ENCODE assay signal across 27 cellular contexts in genomic region chr3:118425272-118425837, GRCh38.
DNase-seq lines count a peak whose midpoint lies in the region; ATAC-seq, FAIRE-seq and TF ChIP-seq lines count a peak whose summit lies in the region.
"Had no signal": no experiment of that assay in that cellular context is flagged by ENCODE, and none has a peak within 500 bp of the region (broad histone marks: within the 10 kb centered on the region; RNA-seq: fewer than 3 reads in every experiment).

No MANE protein-coding gene starts in this region.

- CTCF ChIA-PET in HepG2 (lab: Yijun Ruan, JAX; ENCODE audit: low intra/inter-chr PET ratio, low total read pairs) = no interaction called here
- CTCF ChIA-PET in PC-3 (lab: Charles Lee) = no interaction called here

- H3K9me3 ChIP-seq in HepG2 (ENCODE audit: low read length) = 0 out of 2 replicates have a peak, but pooled peaks cover 5% of the 10 kb centered on the region
- no peaks in the 10 kb centered on the region for H3K9me3 ChIP-seq in right lobe of liver
- peaks cover 15% of the 10 kb centered on the region; the same call in 1 of the 2 replicates for H3K9me3 ChIP-seq in PC-3 (ENCODE audit: low read length)
- H3K9me3 ChIP-seq: Caco-2 had no signal

- intact Hi-C loops in HepG2 (cut with micrococcal nuclease; ENCODE audit: unreplicated experiment) (no loop called here), right lobe of liver (cut with DNase I) (no loop called here), PC-3 (cut with micrococcal nuclease) (no loop called here), lower leg skin (cut with DNase I; ENCODE audit: low total_unique reads) (no loop called here)

- H3K27ac ChIP-seq in HepG2 (ENCODE audit: extremely low read length, insufficient read depth, low read length) (no peak overlapping the region), right lobe of liver (no peak overlapping the region), PC-3 (ENCODE audit: low read length) (no peak overlapping the region)
- H3K27ac ChIP-seq: C4-2B, SK-N-MC had no signal

- BruUV-seq in HepG2 (replicated peaks; lab: Mats Ljungman, UMichigan) (no TSS peak), PC-3 (replicated peaks; lab: Mats Ljungman, UMichigan) (no TSS peak)

- H3K4me1 ChIP-seq in HepG2 (ENCODE audit: insufficient read depth, low read length) (no peaks in the 10 kb centered on the region), right lobe of liver (no peaks in the 10 kb centered on the region), PC-3 (ENCODE audit: insufficient read depth, low read length) (no peaks in the 10 kb centered on the region)
- H3K4me1 ChIP-seq: Caco-2 had no signal

- FAIRE-seq in HepG2 (lab: Jason Lieb, UNC) = no peak
- FAIRE-seq in bronchial epithelial cell (lab: Jason Lieb, UNC) = no peak
- FAIRE-seq: GM12892, GM19239 had no signal

- H3K4me2 ChIP-seq in HepG2 (ENCODE audit: low read depth, low read length) (no peak overlapping the region), PC-3 (ENCODE audit: low read length) (no peak overlapping the region)

- no peaks in the 10 kb centered on the region for H3K27me3 ChIP-seq in HepG2 (ENCODE audit: control insufficient read depth in 1 of 2, insufficient read depth in 2 of 2, low read length in 2 of 2)
- H3K27me3 ChIP-seq in right lobe of liver = no peaks in the 10 kb centered on the region
- H3K27me3 ChIP-seq in PC-3 (ENCODE audit: low read length) = no peaks in the 10 kb centered on the region
- H3K27me3 ChIP-seq in bronchial epithelial cell (ENCODE audit: control insufficient read depth, insufficient read depth, low read length) = no peaks in the 10 kb centered on the region

- no peaks in the 10 kb centered on the region for H3K9me2 ChIP-seq in PC-3 (replicated peaks; ENCODE audit: low read length)

- H3K4me3 ChIP-seq in HepG2 (replicated peaks in 1 of 3; ENCODE audit: insufficient read depth in 1 of 3, low read depth in 2 of 3, low read length in 3 of 3) = no peak overlapping the region
- H3K4me3 ChIP-seq in right lobe of liver = no peak overlapping the region
- H3K4me3 ChIP-seq in PC-3 (ENCODE audit: low read length) = no peak overlapping the region
- no peak overlapping the region for H3K4me3 ChIP-seq in bronchial epithelial cell (ENCODE audit: low read depth, low read length)
- no peak overlapping the region for H3K4me3 ChIP-seq in lower leg skin (ENCODE audit: low read depth, poor library complexity, severe bottlenecking)
- H3K4me3 ChIP-seq: SK-N-MC had no signal

- no peaks in the 10 kb centered on the region for H4K20me1 ChIP-seq in HepG2 (ENCODE audit: insufficient read depth, low read length)
- no peaks in the 10 kb centered on the region for H4K20me1 ChIP-seq in PC-3 (ENCODE audit: low read length)

- TF ChIP-seq EP300 in HepG2 (IDR thresholded peaks at IDR 0.05; ENCODE audit: low read depth in 2 of 2, low read length in 2 of 2) (no peak), HepG2 (CRISPR knock-in tag; IDR thresholded peaks at IDR 0.05; ENCODE audit: borderline replicate concordance) (no peak)

- TF ChIP-seq RAD21 in HepG2 (CRISPR knock-in tag; IDR thresholded peaks at IDR 0.05) = no peak

- ATAC-seq in HepG2 (no peak), right lobe of liver (no peak), PC-3 (no peak), HG03159 (IDR thresholded peaks at IDR 0.05; ENCODE audit: unreplicated experiment) (no peak)
- ATAC-seq: CD8-positive, alpha-beta T cell; Panc1 had no signal

- 7% methylated on average over 4 of the region's 4 CpGs for WGBS in HepG2 (ENCODE audit: low lambda C conversion rate)
- 44% methylated on average over 4 of the region's 4 CpGs for WGBS in right lobe of liver (ENCODE audit: insufficient coverage, low coverage, low lambda C conversion rate, missing lambda C conversion rate)
- 45 to 70% methylated on average over 4 of the region's 4 CpGs for WGBS in lower leg skin, 2 donors

- H3K79me2 ChIP-seq in HepG2 (ENCODE audit: insufficient read depth, low read length) (no peaks in the 10 kb centered on the region), PC-3 (ENCODE audit: low read length) (no peaks in the 10 kb centered on the region)

- H2AFZ ChIP-seq in HepG2 (ENCODE audit: low read length) (no peak overlapping the region), PC-3 (ENCODE audit: low read length) (no peak overlapping the region)

- no peak for TF ChIP-seq CTCF in HepG2 (CRISPR knock-in tag; IDR thresholded peaks at IDR 0.05)
- no peak for TF ChIP-seq CTCF in right lobe of liver (IDR thresholded peaks at IDR 0.05)
- no peak for TF ChIP-seq CTCF in PC-3 (conservative IDR thresholded peaks at IDR 0.05; ENCODE audit: low read depth, low read length)
- no peak for TF ChIP-seq CTCF in bronchial epithelial cell (IDR thresholded peaks at IDR 0.05; ENCODE audit: insufficient read depth, low read length, severe bottlenecking)
- no peak for TF ChIP-seq CTCF in lower leg skin (IDR thresholded peaks at IDR 0.05)

- TF ChIP-seq POLR2A in HepG2 (IDR thresholded peaks at IDR 0.05; ENCODE audit: insufficient read depth in 1 of 2, low read depth in 2 of 2, low read length in 2 of 2) (no peak), right lobe of liver (IDR thresholded peaks at IDR 0.05) (no peak), lower leg skin (IDR thresholded peaks at IDR 0.05) (no peak)

- H3K9ac ChIP-seq in HepG2 (ENCODE audit: insufficient read depth, low read depth, low read length) = no peak overlapping the region
- no peak overlapping the region for H3K9ac ChIP-seq in PC-3 (ENCODE audit: low read length)

- H3K36me3 ChIP-seq in HepG2 (replicated peaks in 1 of 2; ENCODE audit: control insufficient read depth in 1 of 2, insufficient read depth in 2 of 2, low read length in 2 of 2) (no peaks in the 10 kb centered on the region), right lobe of liver (no peaks in the 10 kb centered on the region), PC-3 (ENCODE audit: low read depth, low read length) (no peaks in the 10 kb centered on the region), bronchial epithelial cell (ENCODE audit: control insufficient read depth, insufficient read depth, low read length) (no peaks in the 10 kb centered on the region)

- DNase-seq in HepG2 (ENCODE audit: low spot score) = no peak
- DNase-seq in right lobe of liver = no peak
- DNase-seq in PC-3 = peak; percentile 19
- DNase-seq in bronchial epithelial cell (ENCODE audit: low read depth) = peak; percentile 65
- DNase-seq in lower leg skin (ENCODE audit: low spot score in 2 of 2) = no peak
- DNase-seq in activated naive CD4-positive, alpha-beta T cell treated with anti-CD3 and anti-CD28 coated beads, Interleukin-2, amount 50 U/mL, for 16 hours = no peak
- DNase-seq: Caco-2; CD8-positive, alpha-beta T cell; DMS79 treated with DMSO at 0.1 percent for 48 hours; GF-D8; H7; Karpas-422; MV-4-11; NCI-H1105 treated with DMSO at 0.1 percent for 48 hours; NCI-H146; NCI-H1930; NCI-H446 treated with DMSO at 0.1 percent for 48 hours; NCI-H526; NCI-H82; NK-92 treated with Interleukin-12 subunit alpha and Interleukin-12 subunit beta, amount 100 ng/mL, for 24 hours; SIG-M5 had no signal

- no peaks in the 10 kb centered on the region for H3F3A ChIP-seq in PC-3 (ENCODE audit: low read length, unreplicated experiment)

- POLR2A ChIA-PET in HepG2 (lab: Yijun Ruan, JAX) (no interaction called here), PC-3 (lab: Charles Lee; ENCODE audit: unreplicated experiment) (no interaction called here)

- in situ Hi-C loops in HepG2 (cut with HindIII; ENCODE audit: extremely low pct_ligation_motif_present, low pct_unique_long_range_greater_than_20kb) = no loop called here

TF ChIP-seq in HepG2, 621 proteins besides CTCF, POLR2A, EP300 and RAD21 (continues in another document):
- TF ChIP-seq BCL3 (CRISPR knock-in tag; IDR thresholded peaks at IDR 0.05) = no peak
- no peak for TF ChIP-seq ZEB1 (IDR thresholded peaks at IDR 0.05; ENCODE audit: insufficient replicate concordance, low read depth)
- no peak for TF ChIP-seq TEF (CRISPR knock-in tag; IDR thresholded peaks at IDR 0.05)
- TF ChIP-seq MAFF (IDR thresholded peaks at IDR 0.05; ENCODE audit: low read depth, low read length) = peak; percentile 28; the same call in 1 of the 2 replicates
- no peak for TF ChIP-seq ATF7 (IDR thresholded peaks at IDR 0.05)
- no peak for TF ChIP-seq ATF7 (CRISPR knock-in tag; IDR thresholded peaks at IDR 0.05)
- no peak for TF ChIP-seq ATF1 (CRISPR knock-in tag; IDR thresholded peaks at IDR 0.05)
- no peak for TF ChIP-seq CHD4 (IDR thresholded peaks at IDR 0.05; ENCODE audit: borderline replicate concordance, low read length)
- no peak for TF ChIP-seq ZNF180 (CRISPR knock-in tag; IDR thresholded peaks at IDR 0.05; ENCODE audit: borderline replicate concordance, low read depth)
- no peak for TF ChIP-seq ZNF639 (CRISPR knock-in tag; conservative IDR thresholded peaks at IDR 0.05)

Comparison
In these comparisons a context has a peak if more than half of its experiments do, and no peak if none do; other contexts are left out.
1. DNase-seq: peak in PC-3 (single experiment) and bronchial epithelial cell (single experiment); none in HepG2 (single experiment), right lobe of liver (0 of 3), lower leg skin (0 of 2) and activated naive CD4-positive, alpha-beta T cell treated with anti-CD3 and anti-CD28 coated beads, Interleukin-2, amount 50 U/mL, for 16 hours (single experiment).